In genomic region chr6:159968295-159969203, GRCh38 we compare ENCODE assay signal across 9 cellular contexts. TPM values are rescaled to one million over a fixed set of nuclear protein-coding genes. Genes with fewer than 3 reads are reported as not detected.
DNase-seq lines count a peak whose midpoint lies in the region; ATAC-seq, FAIRE-seq and TF ChIP-seq lines count a peak whose summit lies in the region.
"Had no signal": no experiment of that assay in that cellular context is flagged by ENCODE, and none has a peak within 500 bp of the region (broad histone marks: within the 10 kb centered on the region; RNA-seq: fewer than 3 reads in every experiment).

IGF2R (plus strand) TSS chr6:159969082; CDS start chr6:159969247, 165 bp downstream.

- no peak for FAIRE-seq in kidney (lab: Jason Lieb, UNC)
- FAIRE-seq: TTC549 had no signal

- H3K4me3 ChIP-seq in kidney (ENCODE audit: low read length in 2 of 2) = peak within 1 kb of the TSS; percentile 86 to 88

- ATAC-seq in GM18907 (IDR thresholded peaks at IDR 0.05; ENCODE audit: unreplicated experiment) (peak; percentile 85), HG03135 (IDR thresholded peaks at IDR 0.05; ENCODE audit: unreplicated experiment) (peak; percentile 86)

- peak within 1 kb of the TSS; percentile 88 to 95 for H3K9ac ChIP-seq in kidney (ENCODE audit: low read length in 2 of 2)

- H3K36me3 ChIP-seq in kidney (ENCODE audit: control insufficient read depth in 1 of 2, insufficient read depth in 2 of 2, low read length in 2 of 2) = no peaks in the 10 kb centered on the region

- TF ChIP-seq CTCF in AG09319 (IDR thresholded peaks at IDR 0.05; ENCODE audit: low read depth, low read length) (no peak; the same call in 1 of the 2 replicates), kidney (IDR thresholded peaks at IDR 0.05; ENCODE audit: borderline replicate concordance, extremely low read depth, insufficient read depth) (no peak)

- intact Hi-C loops in kidney (cut with DNase I) = no loop called here

- DNase-seq in AG09319 (ENCODE audit: extremely low read depth, low read depth) (peak; percentile 81), NCI-H345 (lab: John Stamatoyannopoulos, UW) (peak; percentile 95), cerebellar nuclear complex (lab: John Stamatoyannopoulos, UW) (peak; percentile 21 to 45), kidney (peak; percentile 98)
- peak; percentile 90 for DNase-seq in activated CD4-positive, alpha-beta T cell treated with anti-CD3 and anti-CD28 coated beads for 1 hour
- peak; percentile 89 to 91 for DNase-seq in stimulated activated CD4-positive, alpha-beta T cell treated with anti-CD3 and anti-CD28 coated beads, Interleukin-15, amount 100 ng/mL, for 1 hour (ENCODE audit: low read depth in 1 of 2, low spot score in 1 of 2)

- peak within 1 kb of the TSS; percentile 95 to 96 for H3K27ac ChIP-seq in kidney (ENCODE audit: low read depth in 2 of 2, low read length in 2 of 2)

- H3K4me1 ChIP-seq in kidney (ENCODE audit: control insufficient read depth in 1 of 2, insufficient read depth in 1 of 2, low read depth in 1 of 2, low read length in 2 of 2) = peaks cover 16 to 24% of the 10 kb centered on the region in 2 donors

- H3K9me3 ChIP-seq in kidney (ENCODE audit: control insufficient read depth in 1 of 2, low read length in 2 of 2) = no peaks in the 10 kb centered on the region

RNA-seq across cellular contexts. Expression of gene IGF2R, which starts in this region (rescaled TPM):
- total RNA-seq in kidney = 88.6 TPM
- 23.7 TPM for polyA plus RNA-seq in kidney (ENCODE audit: insufficient read depth, low read depth, low replicate concordance)

Comparison
In these comparisons a context has a peak if more than half of its experiments do, and no peak if none do; other contexts are left out.
1. Peak in every context shown above with its lines: DNase-seq, ATAC-seq, H3K4me3 ChIP-seq and H3K27ac ChIP-seq.
2. DNase-seq: peak in every context shown above with its lines; median percentile 98 in kidney; 95 in NCI-H345; 90 in activated CD4-positive, alpha-beta T cell treated with anti-CD3 and anti-CD28 coated beads for 1 hour; 90 in stimulated activated CD4-positive, alpha-beta T cell treated with anti-CD3 and anti-CD28 coated beads, Interleukin-15, amount 100 ng/mL, for 1 hour; 81 in AG09319; 33 in cerebellar nuclear complex.